In genomic region chr14:66508846-66509621, GRCh38 we compare ENCODE assay signal across 8 cellular contexts. TPM values are rescaled to one million over a fixed set of nuclear protein-coding genes. Genes with fewer than 3 reads are reported as not detected.
DNase-seq lines count a peak whose midpoint lies in the region; ATAC-seq lines count a peak whose summit lies in the region.

No MANE protein-coding gene starts in this region.

- H3K9ac ChIP-seq in mucosa of stomach (ENCODE audit: low read length), result peak overlapping the region; percentile 90

- H3K9me3 ChIP-seq in esophagus (ENCODE audit: control insufficient read depth in 2 of 2, insufficient read depth in 1 of 2, low read depth in 1 of 2, low read length in 1 of 2), result no peaks in the 10 kb centered on the region
- no peaks in the 10 kb centered on the region for H3K9me3 ChIP-seq in mucosa of stomach (ENCODE audit: control insufficient read depth, low read length)

- H3K36me3 ChIP-seq in H7 (replicated peaks; ENCODE audit: control insufficient read depth, insufficient read depth, low read length) (no peaks in the 10 kb centered on the region), esophagus (ENCODE audit: control insufficient read depth in 2 of 2, insufficient read depth in 2 of 2, low read length in 1 of 2) (no peaks in the 10 kb centered on the region), mucosa of stomach (ENCODE audit: control insufficient read depth, insufficient read depth, low read length) (no peaks in the 10 kb centered on the region)

- WGBS in esophagus, 2 donors, result 1% methylated on average over 46 to 57 of the region's 57 CpGs

- peak overlapping the region; percentile 89 to 97 for H3K27ac ChIP-seq in esophagus (ENCODE audit: low read depth in 2 of 2, low read length in 1 of 2)

- DNase-seq in ELF-1 (ENCODE audit: low read depth, low spot score) (peak; percentile 40), H7 (peak; percentile 72), NCI-H524 treated with DMSO at 0.1 percent for 48 hours (lab: John Stamatoyannopoulos, UW) (peak; percentile 44)
- DNase-seq in activated T-cell treated with anti-CD3 and anti-CD28 coated beads, Interleukin-2, amount 50 U/mL, for 1 hour, result peak; percentile 54
- peak; percentile 67 for DNase-seq in stimulated activated naive CD8-positive, alpha-beta T cell treated with anti-CD3 and anti-CD28 coated beads, Interleukin-15, Interleukin-2, amounts not matched to agents 100 U/mL and 50 U/mL, for 24 hours

- peak; percentile 17 for ATAC-seq in stimulated activated naive CD8-positive, alpha-beta T cell treated with anti-CD3 and anti-CD28 coated beads, Interleukin-15, Interleukin-2, amounts not matched to agents 100 U/mL and 50 U/mL, for 24 hours
- ATAC-seq in HG03039 (IDR thresholded peaks at IDR 0.05; ENCODE audit: unreplicated experiment), result no peak

- H3K27me3 ChIP-seq in H7 (ENCODE audit: control insufficient read depth, insufficient read depth, low read length), result peaks cover 10% of the 10 kb centered on the region
- no peaks in the 10 kb centered on the region for H3K27me3 ChIP-seq in esophagus (ENCODE audit: control insufficient read depth in 1 of 2, insufficient read depth in 2 of 2, low read length in 2 of 2)
- no peaks in the 10 kb centered on the region for H3K27me3 ChIP-seq in mucosa of stomach (ENCODE audit: control insufficient read depth, insufficient read depth, low read length)

- no peaks in the 10 kb centered on the region for H3K4me1 ChIP-seq in esophagus (ENCODE audit: control insufficient read depth in 2 of 2, insufficient read depth in 2 of 2, low read length in 1 of 2)
- peaks cover 4% of the 10 kb centered on the region for H3K4me1 ChIP-seq in mucosa of stomach (ENCODE audit: control insufficient read depth, insufficient read depth, low read length)

- H3K4me3 ChIP-seq in H7 (ENCODE audit: insufficient read depth, low read depth, low read length), result peak overlapping the region; percentile 92
- peak overlapping the region; percentile 83 to 99 for H3K4me3 ChIP-seq in esophagus (ENCODE audit: low read depth in 1 of 2, low read length in 2 of 2)
- peak overlapping the region; percentile 15 for H3K4me3 ChIP-seq in mucosa of stomach (ENCODE audit: low read length)

RNA-seq across cellular contexts. Expression of gene GPHN, which starts 1.1 kb away (rescaled TPM):
- 10.6 and 14.2 TPM in 2 replicates for total RNA-seq in H7 (2014; rRNA removed; shearing (Covaris generic))
- polyA plus RNA-seq in esophagus, result 10 to 100 TPM in 1 of 2 donors, 1 to 10 TPM in 1; 9.8 to 19.8 TPM

RNA-seq across cellular contexts. Expression of gene CCDC196, which starts 22.9 kb away (rescaled TPM):
- total RNA-seq in H7 (2014; rRNA removed; shearing (Covaris generic)), result not detected in 2 replicates
- not detected for polyA plus RNA-seq in esophagus

Comparison
In these comparisons a context has a peak if more than half of its experiments do, and no peak if none do; other contexts are left out.
1. H3K4me3 ChIP-seq: peak in every context shown above with its lines; median percentile 92 in H7; 91 in esophagus; 15 in mucosa of stomach.